ENCODE assay signal across 17 cellular contexts in genomic region chr3:179336345-179336929, GRCh38. TPM values are rescaled to one million over a fixed set of nuclear protein-coding genes. Genes with fewer than 3 reads are reported as not detected.
A peak's percentile ranks its signal among the peaks of the same experiment; 100 is the strongest.
DNase-seq lines count a peak whose midpoint lies in the region; ATAC-seq, FAIRE-seq and TF ChIP-seq lines count a peak whose summit lies in the region.
"Had no signal": no experiment of that assay in that cellular context is flagged by ENCODE, and none has a peak within 500 bp of the region (broad histone marks: within the 10 kb centered on the region; RNA-seq: fewer than 3 reads in every experiment).

No MANE protein-coding gene starts in this region.

- CTCF ChIA-PET in endothelial cell of umbilical vein (lab: Charles Lee): interaction anchor here (1.2 to 1.7 kb wide), 2 partner anchors 10 to 25 kb away, joined by 3 to 6 read pairs; no protein-coding TSS in a partner anchor

- POLR2A ChIA-PET in endothelial cell of umbilical vein (lab: Charles Lee): no interaction called here

- peak; percentile 15 for FAIRE-seq in endothelial cell of umbilical vein (lab: Jason Lieb, UNC)
- FAIRE-seq: A204.1 had no signal

- H3K4me1 ChIP-seq in right atrium auricular region (peaks cover 0 to 13% of the 10 kb centered on the region in 2 donors), endothelial cell of umbilical vein (ENCODE audit: control insufficient read depth, extremely low read depth, insufficient read depth, low read length) (no peaks in the 10 kb centered on the region), right cardiac atrium (ENCODE audit: control insufficient read depth, insufficient read depth, low read length) (no peaks in the 10 kb centered on the region)
- H3K4me1 ChIP-seq: BLaER1, Peyer's patch had no signal

- no peak overlapping the region for H3K4me3 ChIP-seq in right atrium auricular region
- H3K4me3 ChIP-seq in endothelial cell of umbilical vein (replicated peaks in 1 of 3; ENCODE audit: insufficient read depth in 1 of 3, low read depth in 1 of 3, low read length in 3 of 3): no peak overlapping the region
- no peak overlapping the region for H3K4me3 ChIP-seq in right cardiac atrium (ENCODE audit: low read length)
- H3K4me3 ChIP-seq: BLaER1, Peyer's patch had no signal

- no peak overlapping the region for H3K4me2 ChIP-seq in endothelial cell of umbilical vein (ENCODE audit: insufficient read depth, low read length)
- H3K4me2 ChIP-seq: BLaER1 had no signal

- BruUV-seq in endothelial cell of umbilical vein (replicated peaks; lab: Mats Ljungman, UMichigan): no TSS peak

- H4K20me1 ChIP-seq in endothelial cell of umbilical vein (replicated peaks; ENCODE audit: control insufficient read depth, extremely low read depth, insufficient read depth, low read length): no peaks in the 10 kb centered on the region
- H4K20me1 ChIP-seq: BLaER1 had no signal

- peaks cover 37% of the 10 kb centered on the region for H3K36me3 Mint-ChIP-seq in progenitor cell of endocrine pancreas (ENCODE audit: insufficient read depth)

- H3K36me3 ChIP-seq in right atrium auricular region (peaks cover 35% of the 10 kb centered on the region), endothelial cell of umbilical vein (ENCODE audit: control insufficient read depth in 2 of 2, extremely low read depth in 1 of 2, insufficient read depth in 2 of 2, low read length in 2 of 2) (peaks cover 12 to 22% of the 10 kb centered on the region in 2 experiments)

- peak; percentile 82 for ATAC-seq in Right ventricle myocardium inferior
- ATAC-seq in right cardiac atrium: peak; percentile 51 to 68
- no peak for ATAC-seq in HG02885 (IDR thresholded peaks at IDR 0.05; ENCODE audit: poor library complexity, unreplicated experiment)
- ATAC-seq in GM19452 (IDR thresholded peaks at IDR 0.05; ENCODE audit: unreplicated experiment): no peak

- intact Hi-C loops in Right ventricle myocardium inferior (cut with DNase I): no loop called here
- intact Hi-C loops in endothelial cell of umbilical vein (cut with micrococcal nuclease): no loop called here
- intact Hi-C loops in right cardiac atrium (cut with DNase I): no loop called here

- H3K9ac ChIP-seq in endothelial cell of umbilical vein (replicated peaks; ENCODE audit: extremely low read depth, insufficient read depth, low read length): no peak overlapping the region
- H3K9ac ChIP-seq: BLaER1 had no signal

- H3K9me3 ChIP-seq in right atrium auricular region: no peaks in the 10 kb centered on the region
- no peaks in the 10 kb centered on the region for H3K9me3 ChIP-seq in endothelial cell of umbilical vein (replicated peaks; ENCODE audit: control insufficient read depth, insufficient read depth, low read length)
- H3K9me3 ChIP-seq in right cardiac atrium (ENCODE audit: control insufficient read depth, low read length): no peaks in the 10 kb centered on the region
- H3K9me3 ChIP-seq: BLaER1, Peyer's patch had no signal

- dilution Hi-C loops in endothelial cell of umbilical vein (cut with MboI; ENCODE audit: extremely low pct_ligation_motif_present, low sequenced_read_pairs): no loop called here

- no peak for TF ChIP-seq POLR2A in endothelial cell of umbilical vein (IDR thresholded peaks at IDR 0.05; ENCODE audit: low read depth, low read length)

- no peak overlapping the region for H2AFZ ChIP-seq in endothelial cell of umbilical vein (ENCODE audit: low read depth, low read length)

- TF ChIP-seq CTCF in right atrium auricular region (IDR thresholded peaks at IDR 0.05) (no peak), endothelial cell of umbilical vein (IDR thresholded peaks at IDR 0.05; ENCODE audit: extremely low read depth in 1 of 2, insufficient read depth in 1 of 2, low read depth in 1 of 2, low read length in 2 of 2) (no peak), progenitor cell of endocrine pancreas (IDR thresholded peaks at IDR 0.05; ENCODE audit: unreplicated experiment) (no peak)

- H3K27me3 ChIP-seq in right atrium auricular region: no peaks in the 10 kb centered on the region
- H3K27me3 ChIP-seq in endothelial cell of umbilical vein (ENCODE audit: control insufficient read depth in 2 of 2, insufficient read depth in 2 of 2, low read length in 2 of 2): no peaks in the 10 kb centered on the region
- H3K27me3 ChIP-seq in right cardiac atrium (ENCODE audit: control insufficient read depth, insufficient read depth): no peaks in the 10 kb centered on the region
- H3K27me3 ChIP-seq: BLaER1, Peyer's patch had no signal

- H3K27ac ChIP-seq in right atrium auricular region (peak overlapping the region in 1 of 2 donors; percentile 75), endothelial cell of umbilical vein (ENCODE audit: insufficient read depth, low read depth, low read length) (no peak overlapping the region), right cardiac atrium (ENCODE audit: low read length) (no peak overlapping the region)
- H3K27ac ChIP-seq: BLaER1, Peyer's patch had no signal

- H3K9me3 Mint-ChIP-seq in progenitor cell of endocrine pancreas (ENCODE audit: low read depth): no peaks in the 10 kb centered on the region
- H3K9me3 Mint-ChIP-seq: CD8-positive, alpha-beta memory T cell; HFFc6 had no signal

- no peaks in the 10 kb centered on the region for H3K27me3 Mint-ChIP-seq in progenitor cell of endocrine pancreas
- H3K27me3 Mint-ChIP-seq: CD8-positive, alpha-beta memory T cell had no signal

- no peak overlapping the region for H3K4me3 Mint-ChIP-seq in progenitor cell of endocrine pancreas (ENCODE audit: low read depth)
- H3K4me3 Mint-ChIP-seq: CD8-positive, alpha-beta memory T cell; HFFc6 had no signal

- 41% methylated on average over 1 of the region's 1 CpG for WGBS in right cardiac atrium

- no peak for DNase-seq in Right ventricle myocardium inferior (ENCODE audit: missing footprints)
- no peak for DNase-seq in right atrium auricular region (ENCODE audit: low spot score)
- DNase-seq in endothelial cell of umbilical vein (ENCODE audit: low read depth, low spot score): no peak
- no peak for DNase-seq in right cardiac atrium
- no peak for DNase-seq in progenitor cell of endocrine pancreas (ENCODE audit: low spot score, unreplicated experiment)
- no peak for DNase-seq in DMS79 (lab: John Stamatoyannopoulos, UW)
- DNase-seq: CD8-positive, alpha-beta memory T cell; HFFc6; KBM-7; NCI-H1105 treated with DMSO at 0.1 percent for 48 hours; NCI-H1694; NCI-H2081 treated with DMSO at 0.1 percent for 48 hours; Peyer's patch had no signal

- H3K9me1 ChIP-seq in endothelial cell of umbilical vein (replicated peaks; ENCODE audit: control insufficient read depth, extremely low read depth, insufficient read depth, low read length): no peaks in the 10 kb centered on the region

- peak overlapping the region; percentile 33 for H3K27ac Mint-ChIP-seq in progenitor cell of endocrine pancreas
- H3K27ac Mint-ChIP-seq: CD8-positive, alpha-beta memory T cell; HFFc6 had no signal

- H3K79me2 ChIP-seq in endothelial cell of umbilical vein (ENCODE audit: control insufficient read depth, insufficient read depth, low read length): peaks cover 8% of the 10 kb centered on the region

- no peaks in the 10 kb centered on the region for H3K4me1 Mint-ChIP-seq in progenitor cell of endocrine pancreas (ENCODE audit: low read depth)

TF ChIP-seq in endothelial cell of umbilical vein, 7 proteins besides CTCF, POLR2A, EP300 and RAD21:
- TF ChIP-seq JUN (IDR thresholded peaks at IDR 0.05; ENCODE audit: borderline replicate concordance, insufficient read depth, insufficient read length, low read depth) (no peak), GATA2 (IDR thresholded peaks at IDR 0.05; ENCODE audit: insufficient read depth, insufficient read length, low read depth, low read length) (no peak), MAX (IDR thresholded peaks at IDR 0.05; ENCODE audit: insufficient read depth, insufficient read length) (no peak), EZH2 (IDR thresholded peaks at IDR 0.05; ENCODE audit: borderline replicate concordance, low read depth, low read length, severe bottlenecking) (no peak), MYC (IDR thresholded peaks at IDR 0.05; ENCODE audit: low read depth, low read length) (no peak), POLR2AphosphoS5 (IDR thresholded peaks at IDR 0.05; ENCODE audit: insufficient read depth, low read depth, low read length) (no peak), FOS (IDR thresholded peaks at IDR 0.05; ENCODE audit: borderline replicate concordance, insufficient read depth, low read length) (no peak)

RNA-seq across cellular contexts. Expression of gene MFN1, which starts 11.1 kb away (rescaled TPM):
- total RNA-seq in Right ventricle myocardium inferior (64.5 TPM), right atrium auricular region (10 to 100 TPM; 30.5 to 68.0 TPM), endothelial cell of umbilical vein (42.9 and 52.9 TPM in 2 replicates), right cardiac atrium (10 to 100 TPM; 65.1 to 95.5 (median 74.9) TPM), progenitor cell of endocrine pancreas (61.1 and 64.8 TPM in 2 replicates)
- polyA plus RNA-seq in endothelial cell of umbilical vein (8.6 and 11.6 TPM in 2 replicates), right cardiac atrium (20.9 TPM)
- 10.7 and 12.3 TPM in 2 replicates for polyA plus RNA-seq in endothelial cell of umbilical vein (2011; cell fraction: cytosol; rRNA removed)
- polyA plus RNA-seq in endothelial cell of umbilical vein (2011; cell fraction: nucleus; rRNA removed): 42.7 and 51.9 TPM in 2 replicates
- 23.4 and 29.9 TPM in 2 replicates for polyA plus RNA-seq in endothelial cell of umbilical vein (2012)
- 30.8 and 53.0 TPM in 2 replicates for polyA minus RNA-seq in endothelial cell of umbilical vein
- polyA minus RNA-seq in endothelial cell of umbilical vein (2011; cell fraction: cytosol; rRNA and poly(A)+ RNA removed): 20.9 TPM
- 36.2 and 40.0 TPM in 2 replicates for polyA minus RNA-seq in endothelial cell of umbilical vein (2011; cell fraction: nucleus; rRNA and poly(A)+ RNA removed)

RNA-seq across cellular contexts. Expression of gene ZNF639, which starts 13.6 kb away (rescaled TPM):
- total RNA-seq in Right ventricle myocardium inferior (31.2 TPM), right atrium auricular region (10 to 100 TPM; 46.4 to 47.2 TPM), endothelial cell of umbilical vein (28.4 and 30.5 TPM in 2 replicates), right cardiac atrium (10 to 100 TPM; 31.0 to 42.9 (median 34.2) TPM), progenitor cell of endocrine pancreas (43.1 and 43.2 TPM in 2 replicates)
- polyA plus RNA-seq in endothelial cell of umbilical vein (7.6 and 8.0 TPM in 2 replicates), right cardiac atrium (19.0 TPM)
- 11.8 and 12.0 TPM in 2 replicates for polyA plus RNA-seq in endothelial cell of umbilical vein (2011; cell fraction: cytosol; rRNA removed)
- polyA plus RNA-seq in endothelial cell of umbilical vein (2011; cell fraction: nucleus; rRNA removed): 9.6 and 11.6 TPM in 2 replicates
- 17.8 and 25.9 TPM in 2 replicates for polyA plus RNA-seq in endothelial cell of umbilical vein (2012)
- polyA minus RNA-seq in endothelial cell of umbilical vein: 6.3 and 7.2 TPM in 2 replicates
- 12.3 TPM for polyA minus RNA-seq in endothelial cell of umbilical vein (2011; cell fraction: cytosol; rRNA and poly(A)+ RNA removed)
- polyA minus RNA-seq in endothelial cell of umbilical vein (2011; cell fraction: nucleus; rRNA and poly(A)+ RNA removed): 5.1 and 10.0 TPM in 2 replicates

Comparison
In these comparisons a context has a peak if more than half of its experiments do, and no peak if none do; other contexts are left out.
1. ATAC-seq: peak in Right ventricle myocardium inferior (single experiment) and right cardiac atrium (2 of 2); none in HG02885 (single experiment) and GM19452 (single experiment).